ENCODE assay signal across 8 cellular contexts in the genomic region with DNA sequence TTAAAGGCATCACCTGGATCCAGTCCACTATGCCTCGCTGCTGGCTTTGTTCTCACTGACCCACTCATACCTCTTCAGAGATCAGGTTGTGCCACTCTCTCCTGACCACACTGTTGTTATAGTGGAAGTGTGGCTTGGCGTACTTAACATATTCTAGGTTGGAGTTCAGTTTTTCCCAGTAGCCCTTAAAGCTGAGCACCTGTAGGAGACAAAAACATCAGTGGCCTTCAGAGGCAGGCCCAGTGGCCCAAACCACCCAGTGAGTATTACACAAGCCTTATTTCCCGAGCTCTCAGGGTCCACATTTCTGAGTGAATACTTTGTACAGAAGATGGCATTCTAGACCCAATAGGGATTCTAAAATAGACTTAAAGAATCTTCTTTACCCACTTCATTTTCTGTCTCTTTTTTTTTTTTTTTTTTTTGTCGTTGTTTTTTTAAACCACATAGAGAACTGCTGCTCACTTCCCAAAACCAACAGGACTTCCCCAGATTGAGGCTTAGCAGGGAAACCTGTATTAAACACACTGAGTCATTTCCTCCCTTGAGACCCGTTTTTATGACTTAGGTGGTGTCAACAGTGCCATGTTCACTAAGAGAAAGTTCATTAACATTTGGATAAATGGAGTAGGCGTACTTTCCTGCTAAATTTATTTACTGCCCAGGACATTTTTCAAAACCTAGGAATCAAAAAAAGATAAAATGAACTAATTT.
DNase-seq lines count a peak whose midpoint lies in the region; ATAC-seq and TF ChIP-seq lines count a peak whose summit lies in the region.

No MANE protein-coding gene starts in this region.

- H3K27me3 ChIP-seq in HL-60 (ENCODE audit: insufficient read depth, poor library complexity, severe bottlenecking) (no peaks in the 10 kb centered on the region), skeletal muscle tissue (ENCODE audit: control insufficient read depth in 3 of 3, insufficient read depth in 3 of 3, low read length in 3 of 3) (no peaks in the 10 kb centered on the region)

- H3K27ac ChIP-seq in HL-60 (replicated peaks) (peak overlapping the region; percentile 88), skeletal muscle tissue (ENCODE audit: low read depth, low read length) (peak overlapping the region; percentile 78)

- H3K9me3 ChIP-seq in skeletal muscle tissue (ENCODE audit: control insufficient read depth in 3 of 3, low read length in 3 of 3): no peaks in the 10 kb centered on the region

- DNase-seq in Daoy (ENCODE audit: low read depth) (peak; percentile 81), HL-60 (ENCODE audit: low read depth in 1 of 2, low spot score in 1 of 2) (peak; percentile 72 to 80), kidney glomerular epithelial cell (lab: John Stamatoyannopoulos, UW) (no peak), chondrocyte (ENCODE audit: low spot score) (no peak), COLO668 (lab: John Stamatoyannopoulos, UW; ENCODE audit: unreplicated experiment) (no peak)
- DNase-seq in activated T-helper 2 cell treated with anti-CD3 and anti-CD28 coated beads, Interferon-gamma antibody, Interleukin-2, Interleukin-4, amounts not matched to agents 10 μg/mL and 5 μg/mL and 100 μg/mL, durations not matched to agents 14 hours and 24 hours and 36 hours (ENCODE audit: low spot score): no peak

- H3K9ac ChIP-seq in skeletal muscle tissue (ENCODE audit: low read depth in 1 of 3, low read length in 3 of 3): no peak overlapping the region

- no peaks in the 10 kb centered on the region for H3K27me3 Mint-ChIP-seq in activated T-helper 2 cell treated with anti-CD3 and anti-CD28 coated beads, Interferon-gamma antibody, Interleukin-2, Interleukin-4, amounts not matched to agents 10 μg/mL and 5 μg/mL and 100 μg/mL, durations not matched to agents 14 hours and 24 hours and 36 hours (ENCODE audit: low read depth)
- no peaks in the 10 kb centered on the region for H3K27me3 Mint-ChIP-seq in chondrocyte (ENCODE audit: low read depth)

- H3K4me1 Mint-ChIP-seq in activated T-helper 2 cell treated with anti-CD3 and anti-CD28 coated beads, Interferon-gamma antibody, Interleukin-2, Interleukin-4, amounts not matched to agents 10 μg/mL and 5 μg/mL and 100 μg/mL, durations not matched to agents 14 hours and 24 hours and 36 hours (ENCODE audit: low read depth): peaks cover 43% of the 10 kb centered on the region
- H3K4me1 Mint-ChIP-seq in chondrocyte (ENCODE audit: low read depth): peaks cover 50% of the 10 kb centered on the region

- peak overlapping the region; percentile 56 for H3K27ac Mint-ChIP-seq in activated T-helper 2 cell treated with anti-CD3 and anti-CD28 coated beads, Interferon-gamma antibody, Interleukin-2, Interleukin-4, amounts not matched to agents 10 μg/mL and 5 μg/mL and 100 μg/mL, durations not matched to agents 14 hours and 24 hours and 36 hours
- H3K27ac Mint-ChIP-seq in chondrocyte (ENCODE audit: unreplicated experiment): no peak overlapping the region

- H3K4me3 ChIP-seq in HL-60 (replicated peaks; ENCODE audit: insufficient read depth, low read length) (no peak overlapping the region), skeletal muscle tissue (ENCODE audit: low read length in 3 of 3) (no peak overlapping the region)

- peaks cover 18 to 21% (median 20%) of the 10 kb centered on the region in 3 donors for H3K4me1 ChIP-seq in skeletal muscle tissue (ENCODE audit: control insufficient read depth in 3 of 3, insufficient read depth in 3 of 3, low read length in 3 of 3)

- TF ChIP-seq CTCF in HL-60 (IDR thresholded peaks at IDR 0.05; ENCODE audit: insufficient read depth, low read length) (no peak), chondrocyte (IDR thresholded peaks at IDR 0.05) (no peak)

- no peaks in the 10 kb centered on the region for H3K9me3 Mint-ChIP-seq in activated T-helper 2 cell treated with anti-CD3 and anti-CD28 coated beads, Interferon-gamma antibody, Interleukin-2, Interleukin-4, amounts not matched to agents 10 μg/mL and 5 μg/mL and 100 μg/mL, durations not matched to agents 14 hours and 24 hours and 36 hours
- no peaks in the 10 kb centered on the region for H3K9me3 Mint-ChIP-seq in chondrocyte (ENCODE audit: low read depth)

- intact Hi-C loops in activated T-helper 2 cell treated with anti-CD3 and anti-CD28 coated beads, Interferon-gamma antibody, Interleukin-2, Interleukin-4, amounts not matched to agents 10 μg/mL and 5 μg/mL and 100 μg/mL, durations not matched to agents 14 hours and 24 hours and 36 hours (cut with micrococcal nuclease): loop anchor here (1.0 to 5.0 kb wide), 3 partner anchors 64 to 208 kb away; partner anchors contain the start of gene CCDC146

- H3K36me3 ChIP-seq in skeletal muscle tissue (ENCODE audit: control insufficient read depth in 3 of 3, insufficient read depth in 3 of 3, low read length in 3 of 3): no peaks in the 10 kb centered on the region

- no peak overlapping the region for H3K4me3 Mint-ChIP-seq in activated T-helper 2 cell treated with anti-CD3 and anti-CD28 coated beads, Interferon-gamma antibody, Interleukin-2, Interleukin-4, amounts not matched to agents 10 μg/mL and 5 μg/mL and 100 μg/mL, durations not matched to agents 14 hours and 24 hours and 36 hours (ENCODE audit: low read depth)
- no peak overlapping the region for H3K4me3 Mint-ChIP-seq in chondrocyte (ENCODE audit: unreplicated experiment)

- H3K36me3 Mint-ChIP-seq in activated T-helper 2 cell treated with anti-CD3 and anti-CD28 coated beads, Interferon-gamma antibody, Interleukin-2, Interleukin-4, amounts not matched to agents 10 μg/mL and 5 μg/mL and 100 μg/mL, durations not matched to agents 14 hours and 24 hours and 36 hours (ENCODE audit: low read depth): no peaks in the 10 kb centered on the region
- no peaks in the 10 kb centered on the region for H3K36me3 Mint-ChIP-seq in chondrocyte (ENCODE audit: low read depth)

- ATAC-seq in GM19467 (IDR thresholded peaks at IDR 0.05; ENCODE audit: unreplicated experiment): peak; percentile 36

Comparison
In these comparisons a context has a peak if more than half of its experiments do, and no peak if none do; other contexts are left out.
1. DNase-seq: peak in Daoy (single experiment) and HL-60 (2 of 2); none in activated T-helper 2 cell treated with anti-CD3 and anti-CD28 coated beads, Interferon-gamma antibody, Interleukin-2, Interleukin-4, amounts not matched to agents 10 μg/mL and 5 μg/mL and 100 μg/mL, durations not matched to agents 14 hours and 24 hours and 36 hours (single experiment), kidney glomerular epithelial cell (single experiment), chondrocyte (single experiment) and COLO668 (single experiment).